ENCODE assay signal across 8 cellular contexts in the genomic region with DNA sequence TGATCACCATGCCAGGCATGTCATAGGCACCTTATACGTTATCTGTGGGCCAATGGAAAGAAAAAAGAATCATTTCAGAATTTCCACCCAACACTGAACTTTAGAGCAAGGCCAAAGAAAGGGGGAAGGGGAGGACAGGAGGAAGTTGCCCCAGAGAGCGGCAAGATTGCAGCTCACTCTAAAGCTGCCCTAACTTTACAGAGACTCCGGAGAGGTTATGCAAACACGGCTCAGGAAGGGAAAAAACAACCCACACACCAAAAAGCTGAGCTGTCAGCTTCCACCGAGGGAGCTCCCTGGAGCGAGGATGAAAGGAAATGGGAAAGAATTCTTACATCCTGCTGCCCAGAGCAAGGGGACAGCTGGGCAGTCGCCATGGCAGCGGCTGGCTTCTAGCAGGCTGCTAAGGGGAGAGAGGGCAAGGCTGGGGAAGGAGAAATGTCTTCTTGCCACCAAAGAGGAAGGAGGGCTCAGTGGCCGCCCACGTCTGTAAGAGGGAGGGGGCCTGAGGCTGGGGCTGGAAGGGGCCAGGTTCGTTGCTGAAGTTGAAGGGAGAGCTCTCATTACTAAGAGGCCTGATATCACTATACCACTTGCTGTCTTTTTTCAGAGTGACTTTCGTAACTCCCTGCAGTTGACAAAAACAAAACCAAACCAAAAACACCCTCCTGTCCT. TPM values are rescaled to one million over a fixed set of nuclear protein-coding genes. Genes with fewer than 3 reads are reported as not detected.
A peak's percentile ranks its signal among the peaks of the same experiment; 100 is the strongest.
DNase-seq lines count a peak whose midpoint lies in the region; ATAC-seq, FAIRE-seq and TF ChIP-seq lines count a peak whose summit lies in the region.

No MANE protein-coding gene starts in this region.

- peak overlapping the region; percentile 93 for H3K27ac Mint-ChIP-seq in mesothelial cell of epicardium

- H2AFZ ChIP-seq in Karpas-422 (ENCODE audit: low read length), result no peak overlapping the region
- no peak overlapping the region for H2AFZ ChIP-seq in H1 (ENCODE audit: low read length)

- H3K4me1 Mint-ChIP-seq in mesothelial cell of epicardium, result peaks cover 42% of the 10 kb centered on the region

- CTCF ChIA-PET in H1 (lab: Charles Lee; ENCODE audit: partially characterized antibody), result interaction anchor here (0.7 to 2.5 kb wide), 18 partner anchors 9 to 148 kb away, joined by 3 to 10 read pairs (median 3); partner anchors contain the start of gene MEAK7

- no peak overlapping the region for H2BK120ac ChIP-seq in H1 (replicated peaks; ENCODE audit: low read depth, low read length)

- no peak overlapping the region for H3K23ac ChIP-seq in H1 (ENCODE audit: insufficient read length)

- no peak for TF ChIP-seq CTCF in H1 (IDR thresholded peaks at IDR 0.05; ENCODE audit: control extremely low read depth in 1 of 3, insufficient read depth in 1 of 3, low read depth in 1 of 3, low read length in 3 of 3)
- TF ChIP-seq CTCF in mesothelial cell of epicardium (IDR thresholded peaks at IDR 0.05; ENCODE audit: unreplicated experiment), result no peak

- H3K27ac ChIP-seq in Karpas-422 (ENCODE audit: low read length), result peak overlapping the region; percentile 99
- H3K27ac ChIP-seq in H1 (ENCODE audit: low read depth, low read length), result no peak overlapping the region

- H3K36me3 ChIP-seq in Karpas-422 (ENCODE audit: insufficient read depth, low read length) (peaks cover 17% of the 10 kb centered on the region; the same call in 1 of the 2 replicates), H1 (ENCODE audit: control insufficient read depth in 2 of 4, insufficient read depth in 4 of 4, low read length in 3 of 4) (no peaks in the 10 kb centered on the region)

- H3K4me3 ChIP-seq in Karpas-422 (ENCODE audit: low read length) (peak overlapping the region; percentile 59), H1 (ENCODE audit: extremely low read depth in 1 of 4, insufficient read depth in 2 of 4, low read depth in 3 of 4, low read length in 4 of 4) (peak overlapping the region in 2 of 4 experiments; percentile 14 to 36; a peak in 5 of 8 replicates)

- H4K5ac ChIP-seq in H1 (ENCODE audit: insufficient read length, low read depth, low read length), result no peak overlapping the region

- H3K9me3 ChIP-seq in Karpas-422 (ENCODE audit: low read length) (no peaks in the 10 kb centered on the region), H1 (ENCODE audit: insufficient read depth in 2 of 2, low read depth in 1 of 2, low read length in 1 of 2) (no peaks in the 10 kb centered on the region)

- H3K79me1 ChIP-seq in H1 (ENCODE audit: low read depth, low read length), result peaks cover 17% of the 10 kb centered on the region

- WGBS in H1 (ENCODE audit: extremely low coverage in 1 of 2, insufficient coverage in 1 of 2, insufficient read length in 1 of 2, insufficient replicate concordance in 2 of 2, low coverage in 1 of 2, low lambda C conversion rate in 2 of 2, missing lambda C conversion rate in 1 of 2), 2 experiments, result 5% methylated on average over 11 of the region's 12 CpGs; no CpG with 5 or more reads in 1 of the 2 experiments

- H4K20me1 ChIP-seq in Karpas-422 (ENCODE audit: insufficient read depth, low read depth, low read length) (peaks cover 11% of the 10 kb centered on the region; the same call in 1 of the 2 replicates), H1 (replicated peaks in 1 of 2; ENCODE audit: control insufficient read depth in 1 of 2, insufficient read depth in 2 of 2, low read length in 2 of 2) (peaks cover 31 to 37% of the 10 kb centered on the region in 2 experiments)

- 0 out of 2 replicates have a peak overlapping the region, but pooled peaks have one; percentile 60 for H2BK12ac ChIP-seq in H1 (ENCODE audit: low read depth, low read length)

- H3K9me2 ChIP-seq in Karpas-422 (replicated peaks; ENCODE audit: insufficient read depth, low read length), result no peaks in the 10 kb centered on the region

- H2AK5ac ChIP-seq in H1 (ENCODE audit: low read depth, low read length), result no peak overlapping the region

- H3K14ac ChIP-seq in H1 (ENCODE audit: insufficient read length), result no peak overlapping the region

- H3K9me3 Mint-ChIP-seq in mesothelial cell of epicardium, result no peaks in the 10 kb centered on the region

- no peak overlapping the region for H2BK20ac ChIP-seq in H1 (ENCODE audit: low read length)

- H4K91ac ChIP-seq in H1 (replicated peaks; ENCODE audit: insufficient read length, low read length), result no peak overlapping the region

- H3K18ac ChIP-seq in H1 (ENCODE audit: extremely low read depth, low read length), result no peak overlapping the region; the same call in none of the 2 replicates

- H3K27me3 Mint-ChIP-seq in mesothelial cell of epicardium (ENCODE audit: low read depth), result no peaks in the 10 kb centered on the region

- H3K36me3 Mint-ChIP-seq in mesothelial cell of epicardium, result peaks cover 8% of the 10 kb centered on the region

- H3K9ac ChIP-seq in Karpas-422 (ENCODE audit: low read length) (peak overlapping the region; percentile 78), H1 (replicated peaks in 1 of 4; ENCODE audit: extremely low read depth in 1 of 4, low read depth in 3 of 4, low read length in 3 of 4) (no peak overlapping the region)

- H3K4me2 ChIP-seq in Karpas-422 (ENCODE audit: low read depth, low read length, poor library complexity, severe bottlenecking) (peak overlapping the region; percentile 80), H1 (ENCODE audit: insufficient read depth in 1 of 2, low read depth in 2 of 2, low read length in 2 of 2) (peak overlapping the region; percentile 47 to 62)

- TF ChIP-seq POLR2A in H1 (IDR thresholded peaks at IDR 0.05; ENCODE audit: control extremely low read depth in 1 of 2, low read depth in 2 of 2, low read length in 2 of 2), result no peak

- H2BK15ac ChIP-seq in H1 (ENCODE audit: low read length), result no peak overlapping the region

- DNase-seq in A172 (ENCODE audit: low spot score) (peak; percentile 78), Karpas-422 (peak; percentile 85), H1 (ENCODE audit: low read depth in 1 of 2, low spot score in 2 of 2) (peak; percentile 50 to 79), mesothelial cell of epicardium (ENCODE audit: low spot score in 2 of 2, unreplicated experiment in 2 of 2) (no peak)
- peak; percentile 46 to 62 for DNase-seq in activated CD4-positive, alpha-beta T cell treated with anti-CD3 and anti-CD28 coated beads, Interleukin-2, amount 50 U/mL, for 24 hours (ENCODE audit: low read depth in 1 of 2, low spot score in 1 of 2)
- DNase-seq in stimulated activated CD8-positive, alpha-beta memory T cell treated with anti-CD3 and anti-CD28 coated beads, Interleukin-15, amount 100 ng/mL, for 4 hours (ENCODE audit: low read depth in 2 of 2), result peak; percentile 51 to 62

- no peak for TF ChIP-seq EP300 in H1 (IDR thresholded peaks at IDR 0.05; ENCODE audit: borderline replicate concordance in 1 of 2, low read depth in 2 of 2, low read length in 2 of 2)

- H4K8ac ChIP-seq in H1 (ENCODE audit: extremely low read depth, insufficient read depth, low read length), result no peak overlapping the region

- H3K4ac ChIP-seq in H1 (replicated peaks; ENCODE audit: insufficient read length, low read depth, low read length), result no peak overlapping the region

- H2BK5ac ChIP-seq in H1 (ENCODE audit: low read depth, low read length), result peak overlapping the region; percentile 60; the same call in 1 of the 2 replicates

- H3K4me3 Mint-ChIP-seq in mesothelial cell of epicardium, result peak overlapping the region; percentile 38

- POLR2A ChIA-PET in H1 (lab: Charles Lee; ENCODE audit: partially characterized antibody), result interaction anchor here (0.6 to 2.3 kb wide), 4 partner anchors 14 to 38 kb away, joined by 3 to 7 read pairs (median 3); partner anchors contain the start of gene COTL1

- peaks cover 96% of the 10 kb centered on the region for H3K4me1 ChIP-seq in Karpas-422 (ENCODE audit: low read length)
- peaks cover 4 to 37% (median 26%) of the 10 kb centered on the region in 4 experiments for H3K4me1 ChIP-seq in H1 (replicated peaks in 1 of 4; ENCODE audit: control insufficient read depth in 3 of 4, insufficient read depth in 4 of 4, low read length in 3 of 4)

- H3K23me2 ChIP-seq in H1 (ENCODE audit: low read depth, low read length), result 0 out of 2 replicates have a peak, but pooled peaks cover 2% of the 10 kb centered on the region

- H3K79me2 ChIP-seq in Karpas-422 (ENCODE audit: low read length) (peaks cover 67% of the 10 kb centered on the region), H1 (ENCODE audit: control insufficient read depth in 1 of 2, insufficient read depth in 2 of 2, low read length in 2 of 2) (peaks cover 0 to 52% of the 10 kb centered on the region in 2 experiments; a peak in 2 of 4 replicates)

- ATAC-seq in GM18858 (IDR thresholded peaks at IDR 0.05; ENCODE audit: unreplicated experiment), result peak; percentile 30
- ATAC-seq in HG03565 (IDR thresholded peaks at IDR 0.05; ENCODE audit: unreplicated experiment), result no peak

- FAIRE-seq in H1 (lab: Jason Lieb, UNC), result peak; percentile 63

- H3K27me3 ChIP-seq in Karpas-422 (ENCODE audit: low read length), result no peaks in the 10 kb centered on the region
- H3K27me3 ChIP-seq in H1 (replicated peaks in 1 of 4; ENCODE audit: control insufficient read depth in 3 of 4, extremely low read depth in 1 of 4, insufficient read depth in 3 of 4, low read length in 3 of 4), result peaks cover 0 to 4% (median 1%) of the 10 kb centered on the region in 4 experiments; a peak in 3 of 7 replicates

- TF ChIP-seq RAD21 in H1 (IDR thresholded peaks at IDR 0.05 in 1 of 2, conservative IDR thresholded peaks at IDR 0.05 in 1 of 2; ENCODE audit: low read depth in 2 of 2, low read length in 2 of 2), result no peak

- no peak overlapping the region for H3K56ac ChIP-seq in H1 (replicated peaks; ENCODE audit: insufficient read length, low read depth, low read length)

RNA-seq across cellular contexts. Expression of gene COTL1, which starts 18.2 kb away (rescaled TPM):
- 275 and 295 TPM in 2 replicates for total RNA-seq in A172 (2014; rRNA removed; shearing (Covaris generic))
- total RNA-seq in Karpas-422 (2014; rRNA removed; shearing (Covaris generic); ENCODE audit: low replicate concordance), result 162 and 215 TPM in 2 replicates
- total RNA-seq in H1 (2021; fragmentation: NEBNext Ultra II Directional; extraction: Animal tissue kit (Norgen Biotek cat#: 25700)), result 183 TPM in 2 replicates
- 59.2 and 89.0 TPM in 2 replicates for polyA plus RNA-seq in H1 (2011; rRNA removed)
- 69.0 TPM for polyA plus RNA-seq in H1 (2011; cell fraction: cytosol; rRNA removed)
- polyA plus RNA-seq in H1 (2011; cell fraction: nucleus; rRNA removed), result 66.9 TPM
- 130 to 155 TPM (median 146 TPM) in 4 replicates for polyA plus RNA-seq in H1 (2012, experiment 1 of 2)
- polyA plus RNA-seq in H1 (2012, experiment 2 of 2), result 218 TPM
- 116 TPM for polyA plus RNA-seq in H1 (2013, experiment 1 of 2)
- 122 TPM for polyA plus RNA-seq in H1 (2013, experiment 2 of 2)
- polyA minus RNA-seq in H1 (2011; rRNA and poly(A)+ RNA removed), result 20.0 and 39.8 TPM in 2 replicates
- polyA minus RNA-seq in H1 (2011; cell fraction: cytosol; rRNA and poly(A)+ RNA removed), result 41.8 TPM
- 27.7 TPM for polyA minus RNA-seq in H1 (2011; cell fraction: nucleus; rRNA and poly(A)+ RNA removed)
- 106 to 116 TPM (median 106 TPM) in 3 replicates for total RNA-seq in mesothelial cell of epicardium

RNA-seq across cellular contexts. Expression of gene KLHL36, which starts 48.6 kb away (rescaled TPM):
- 38.0 and 46.3 TPM in 2 replicates for total RNA-seq in A172 (2014; rRNA removed; shearing (Covaris generic))
- total RNA-seq in Karpas-422 (2014; rRNA removed; shearing (Covaris generic); ENCODE audit: low replicate concordance), result 25.6 and 35.4 TPM in 2 replicates
- 33.6 and 35.3 TPM in 2 replicates for total RNA-seq in H1 (2021; fragmentation: NEBNext Ultra II Directional; extraction: Animal tissue kit (Norgen Biotek cat#: 25700))
- polyA plus RNA-seq in H1 (2011; rRNA removed), result 22.9 and 33.7 TPM in 2 replicates
- polyA plus RNA-seq in H1 (2011; cell fraction: cytosol; rRNA removed), result 25.1 TPM
- 34.8 TPM for polyA plus RNA-seq in H1 (2011; cell fraction: nucleus; rRNA removed)
- polyA plus RNA-seq in H1 (2012, experiment 1 of 2), result 16.3 to 22.6 TPM (median 21.6 TPM) in 4 replicates
- polyA plus RNA-seq in H1 (2012, experiment 2 of 2), result 13.3 TPM
- polyA plus RNA-seq in H1 (2013, experiment 1 of 2), result 14.7 TPM
- 14.9 TPM for polyA plus RNA-seq in H1 (2013, experiment 2 of 2)
- polyA minus RNA-seq in H1 (2011; rRNA and poly(A)+ RNA removed), result 48.3 and 51.7 TPM in 2 replicates
- 40.4 TPM for polyA minus RNA-seq in H1 (2011; cell fraction: cytosol; rRNA and poly(A)+ RNA removed)
- polyA minus RNA-seq in H1 (2011; cell fraction: nucleus; rRNA and poly(A)+ RNA removed), result 30.4 TPM
- total RNA-seq in mesothelial cell of epicardium, result 44.9 to 51.6 TPM (median 46.9 TPM) in 3 replicates

Comparison
In these comparisons a context has a peak if more than half of its experiments do, and no peak if none do; other contexts are left out.
1. DNase-seq: peak in A172 (single experiment), Karpas-422 (single experiment), activated CD4-positive, alpha-beta T cell treated with anti-CD3 and anti-CD28 coated beads, Interleukin-2, amount 50 U/mL, for 24 hours (2 of 2), H1 (2 of 2) and stimulated activated CD8-positive, alpha-beta memory T cell treated with anti-CD3 and anti-CD28 coated beads, Interleukin-15, amount 100 ng/mL, for 4 hours (2 of 2); none in mesothelial cell of epicardium (0 of 2).